15 cellular contexts compared by ENCODE assay signal in the genomic region with DNA sequence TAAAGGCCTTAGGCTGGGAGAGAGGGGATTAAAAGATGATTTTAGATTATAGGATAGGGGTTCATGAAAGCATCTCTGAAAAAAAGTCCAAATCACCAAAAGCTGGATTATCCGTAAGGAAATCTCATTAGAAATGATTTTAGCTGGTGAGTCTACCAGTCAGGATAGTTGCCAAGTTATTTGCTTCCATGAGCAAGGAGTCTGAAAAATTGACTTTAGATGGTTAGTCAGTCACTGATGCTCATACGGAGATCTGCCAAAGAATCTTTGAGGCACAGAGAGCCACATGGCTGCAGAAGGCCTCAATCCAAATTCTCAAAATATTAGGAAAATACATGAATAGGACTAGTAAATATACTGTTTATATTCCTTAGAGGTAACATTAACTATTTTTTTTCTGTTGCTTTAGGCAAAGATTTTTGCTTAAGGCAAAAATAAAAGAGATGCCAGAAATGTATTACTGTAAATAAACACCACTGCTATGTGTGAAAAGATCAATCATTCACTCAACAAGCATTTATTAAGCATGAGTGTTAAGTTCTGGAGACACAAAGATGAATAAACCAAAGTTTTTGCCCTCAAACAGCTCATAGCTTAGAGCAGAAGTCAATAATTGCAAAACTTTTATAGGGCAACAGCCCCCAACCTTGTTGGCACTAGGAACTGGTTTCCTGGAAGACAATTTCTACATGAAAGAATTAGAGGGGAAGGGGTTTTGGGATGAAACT.
"Had no signal": no experiment of that assay in that cellular context is flagged by ENCODE, and none has a peak within 500 bp of the region (broad histone marks: within the 10 kb centered on the region; RNA-seq: fewer than 3 reads in every experiment).

No MANE protein-coding gene starts in this region.

- H3K27me3 ChIP-seq: colonic mucosa, esophagus squamous epithelium, gastroesophageal sphincter, ovary had no signal

- H3K9me3 ChIP-seq: colonic mucosa, esophagus squamous epithelium, gastroesophageal sphincter, ovary, thoracic aorta had no signal

- FAIRE-seq: kidney had no signal

- H3K27ac ChIP-seq: colonic mucosa, esophagus squamous epithelium, gastroesophageal sphincter, ovary had no signal

- H3K4me1 ChIP-seq: colonic mucosa had no signal

- H3K4me3 ChIP-seq: colonic mucosa, esophagus squamous epithelium, gastroesophageal sphincter, ovary, thoracic aorta had no signal

- ATAC-seq: activated T-cell treated with anti-CD3 and anti-CD28 coated beads, Interleukin-2, amount 50 U/mL, for 4 hours; gastroesophageal sphincter; stimulated activated naive CD8-positive, alpha-beta T cell treated with anti-CD3 and anti-CD28 coated beads, Interleukin-15, amount 100 ng/mL, for 72 hours had no signal

- H3K36me3 ChIP-seq: colonic mucosa, esophagus squamous epithelium, gastroesophageal sphincter, ovary, thoracic aorta had no signal

- DNase-seq: activated CD4-positive, alpha-beta T cell treated with anti-CD3 and anti-CD28 coated beads for 1 hour; activated CD4-positive, alpha-beta T cell treated with anti-CD3 and anti-CD28 coated beads, Interleukin-2, amount 50 U/mL, for 48 hours; activated naive CD8-positive, alpha-beta T cell treated with anti-CD3 and anti-CD28 coated beads, Interleukin-2, amount 10 ng/mL, durations not matched to agents 7 days and 5 days; activated T-cell treated with anti-CD3 and anti-CD28 coated beads, Interleukin-2, amount 50 U/mL, for 4 hours; aorta; colonic mucosa; esophagus squamous epithelium; kidney; mesendoderm; ovary; stimulated activated CD4-positive, alpha-beta T cell treated with anti-CD3 and anti-CD28 coated beads, Interleukin-15, amount 100 ng/mL, for 24 hours; stimulated activated CD4-positive, alpha-beta T cell treated with anti-CD3 and anti-CD28 coated beads, Interleukin-4, amount 100 ng/mL, for 4 hours; stimulated activated naive CD8-positive, alpha-beta T cell treated with anti-CD3 and anti-CD28 coated beads, Interleukin-15, amount 100 ng/mL, for 72 hours had no signal
